Comparison of ENCODE assay signal across 36 cellular contexts in genomic region chr2:86429335-86429734, GRCh38.
"Had no signal": no experiment of that assay in that cellular context is flagged by ENCODE, and none has a peak within 500 bp of the region (broad histone marks: within the 10 kb centered on the region; RNA-seq: fewer than 3 reads in every experiment).

No MANE protein-coding gene starts in this region.

- ATAC-seq: activated CD8-positive, alpha-beta T cell treated with anti-CD3 and anti-CD28 coated beads for 36 hours; activated naive CD4-positive, alpha-beta T cell treated with anti-CD3 and anti-CD28 coated beads, Interleukin-2, amount 50 U/mL, for 72 hours; activated T-cell treated with anti-CD3 and anti-CD28 coated beads, Interleukin-2, amount 50 U/mL, for 4 hours; activated T-cell treated with anti-CD3 and anti-CD28 coated beads, Interleukin-2, amount 50 U/mL, for 72 hours; activated T-helper 17 cell treated with anti-CD3 and anti-CD28 coated beads, Interleukin-2, amount 50 U/mL, for 72 hours; body of pancreas had no signal

- H3K4me3 ChIP-seq: adrenal gland, body of pancreas, breast epithelium had no signal

- H3K4me1 ChIP-seq: adrenal gland, body of pancreas, breast epithelium had no signal

- H3K9me3 Mint-ChIP-seq: activated T-helper 17 cell treated with anti-CD3 and anti-CD28 coated beads, Interleukin-2, amount 50 U/mL, for 72 hours had no signal

- H3K9me3 ChIP-seq: body of pancreas had no signal

- DNase-seq: activated B cell treated with CpG ODN at 0.5 μM for 24 hours; activated CD4-positive, alpha-beta memory T cell treated with anti-CD3 and anti-CD28 coated beads for 36 hours; activated CD4-positive, alpha-beta T cell treated with anti-CD3 and anti-CD28 coated beads for 4 hours; activated CD4-positive, alpha-beta T cell treated with anti-CD3 and anti-CD28 coated beads, Interleukin-2, amount 10 ng/mL, durations not matched to agents 24 days and 14 days; activated CD4-positive, alpha-beta T cell treated with anti-CD3 and anti-CD28 coated beads, Interleukin-2, amount 50 U/mL, for 1 hour; activated CD4-positive, alpha-beta T cell treated with anti-CD3 and anti-CD28 coated beads, Interleukin-2, amount 50 U/mL, for 4 hours; activated CD4-positive, CD25-positive, alpha-beta regulatory T cell treated with anti-CD3 and anti-CD28 coated beads, Interleukin-2, amount 50 U/mL, for 72 hours; activated CD8-positive, alpha-beta memory T cell treated with anti-CD3 and anti-CD28 coated beads, Interleukin-2, amount 50 U/mL, for 4 hours; activated CD8-positive, alpha-beta T cell treated with anti-CD3 and anti-CD28 coated beads for 36 hours; activated effector memory CD4-positive, alpha-beta T cell treated with anti-CD3 and anti-CD28 coated beads, Interleukin-2, amount 50 U/mL, for 16 hours; activated gamma-delta T cell treated with Interleukin-2 at 50 U/mL for 16 hours; activated naive CD4-positive, alpha-beta T cell; activated naive CD4-positive, alpha-beta T cell treated with anti-CD3 and anti-CD28 coated beads for 36 hours; activated naive CD4-positive, alpha-beta T cell treated with anti-CD3 and anti-CD28 coated beads, Interleukin-2, amount 50 U/mL, for 16 hours; activated naive CD8-positive, alpha-beta T cell treated with anti-CD3 and anti-CD28 coated beads for 36 hours; activated T-cell treated with anti-CD3 and anti-CD28 coated beads for 4 hours; activated T-cell treated with anti-CD3 and anti-CD28 coated beads, Interleukin-2, amount 50 U/mL, for 1 hour; activated T-cell treated with anti-CD3 and anti-CD28 coated beads, Interleukin-2, amount 50 U/mL, for 4 hours; activated T-cell treated with anti-CD3 and anti-CD28 coated beads, Interleukin-2, amount 50 U/mL, for 72 hours; adrenal gland; amniotic stem cell; aorta; body of pancreas; brain microvascular endothelial cell; central memory CD4-positive, alpha-beta T cell; T-helper 2 cell; T-helper 9 cell had no signal

- H3K27me3 ChIP-seq: adrenal gland, body of pancreas, breast epithelium had no signal

- H3K36me3 Mint-ChIP-seq: activated CD4-positive, alpha-beta memory T cell treated with anti-CD3 and anti-CD28 coated beads for 36 hours; activated naive CD8-positive, alpha-beta T cell treated with anti-CD3 and anti-CD28 coated beads for 36 hours had no signal

- FAIRE-seq: astrocyte, TTC549 had no signal

- H3K27ac ChIP-seq: adrenal gland, body of pancreas, brain microvascular endothelial cell, breast epithelium, VCaP had no signal

- H3K4me3 Mint-ChIP-seq: activated B cell treated with CpG ODN at 0.5 μM for 24 hours; activated CD4-positive, alpha-beta memory T cell treated with anti-CD3 and anti-CD28 coated beads for 36 hours; activated CD4-positive, alpha-beta T cell treated with anti-CD3 and anti-CD28 coated beads, Interleukin-2, amount 10 ng/mL, durations not matched to agents 24 days and 14 days; activated CD8-positive, alpha-beta T cell treated with anti-CD3 and anti-CD28 coated beads for 36 hours; activated naive CD4-positive, alpha-beta T cell treated with anti-CD3 and anti-CD28 coated beads for 36 hours; activated naive CD8-positive, alpha-beta T cell treated with anti-CD3 and anti-CD28 coated beads for 36 hours; activated T-cell treated with anti-CD3 and anti-CD28 coated beads, Interleukin-2, amount 50 U/mL, for 4 hours; activated T-cell treated with anti-CD3 and anti-CD28 coated beads, Interleukin-2, amount 50 U/mL, for 72 hours; activated T-helper 1 cell treated with anti-CD3 and anti-CD28 coated beads, Interleukin-12 subunit alpha, Interleukin-12 subunit beta, Interleukin-2, Interleukin-4 antibody, amounts not matched to agents 30 ng/mL and 10 ng/mL and 1 ng/mL, durations not matched to agents 14 hours and 24 hours and 36 hours; activated T-helper 17 cell treated with anti-CD3 and anti-CD28 coated beads, Interleukin-2, amount 50 U/mL, for 72 hours; T-helper 1 cell treated with Interleukin-12 subunit alpha and Interleukin-12 subunit beta and Interleukin-4 antibody, amounts not matched to agents 30 μg/mL and 1 μg/mL, for 36 hours; T-helper 2 cell treated with Interferon-gamma antibody and Interleukin-4, amounts not matched to agents 5 μg/mL and 100 μg/mL, for 36 hours had no signal

- H3K4me1 Mint-ChIP-seq: activated B cell treated with CpG ODN at 0.5 μM for 24 hours; activated CD4-positive, alpha-beta T cell treated with anti-CD3 and anti-CD28 coated beads, Interleukin-2, amount 10 ng/mL, durations not matched to agents 24 days and 14 days; activated naive CD8-positive, alpha-beta T cell treated with anti-CD3 and anti-CD28 coated beads for 36 hours; activated T-helper 17 cell treated with anti-CD3 and anti-CD28 coated beads, Interleukin-2, amount 50 U/mL, for 72 hours had no signal

- H3K27ac Mint-ChIP-seq: activated B cell treated with CpG ODN at 0.5 μM for 24 hours; activated CD4-positive, alpha-beta memory T cell treated with anti-CD3 and anti-CD28 coated beads for 36 hours; activated CD4-positive, alpha-beta T cell treated with anti-CD3 and anti-CD28 coated beads, Interleukin-2, amount 10 ng/mL, durations not matched to agents 24 days and 14 days; activated CD8-positive, alpha-beta T cell treated with anti-CD3 and anti-CD28 coated beads for 36 hours; activated naive CD4-positive, alpha-beta T cell treated with anti-CD3 and anti-CD28 coated beads for 36 hours; activated naive CD4-positive, alpha-beta T cell treated with anti-CD3 and anti-CD28 coated beads, Interleukin-2, amount 50 U/mL, for 72 hours; activated naive CD8-positive, alpha-beta T cell treated with anti-CD3 and anti-CD28 coated beads for 36 hours; activated T-cell treated with anti-CD3 and anti-CD28 coated beads, Interleukin-2, amount 50 U/mL, for 72 hours; activated T-helper 1 cell treated with anti-CD3 and anti-CD28 coated beads, Interleukin-12 subunit alpha, Interleukin-12 subunit beta, Interleukin-2, Interleukin-4 antibody, amounts not matched to agents 30 ng/mL and 10 ng/mL and 1 ng/mL, durations not matched to agents 14 hours and 24 hours and 36 hours; activated T-helper 17 cell treated with anti-CD3 and anti-CD28 coated beads, Interleukin-2, amount 50 U/mL, for 72 hours; T-helper 1 cell treated with Interleukin-12 subunit alpha and Interleukin-12 subunit beta and Interleukin-4 antibody, amounts not matched to agents 30 μg/mL and 1 μg/mL, for 36 hours; T-helper 2 cell treated with Interferon-gamma antibody and Interleukin-4, amounts not matched to agents 5 μg/mL and 100 μg/mL, for 36 hours had no signal

- H3K36me3 ChIP-seq: adrenal gland, brain microvascular endothelial cell, breast epithelium had no signal
